In the genomic region with DNA sequence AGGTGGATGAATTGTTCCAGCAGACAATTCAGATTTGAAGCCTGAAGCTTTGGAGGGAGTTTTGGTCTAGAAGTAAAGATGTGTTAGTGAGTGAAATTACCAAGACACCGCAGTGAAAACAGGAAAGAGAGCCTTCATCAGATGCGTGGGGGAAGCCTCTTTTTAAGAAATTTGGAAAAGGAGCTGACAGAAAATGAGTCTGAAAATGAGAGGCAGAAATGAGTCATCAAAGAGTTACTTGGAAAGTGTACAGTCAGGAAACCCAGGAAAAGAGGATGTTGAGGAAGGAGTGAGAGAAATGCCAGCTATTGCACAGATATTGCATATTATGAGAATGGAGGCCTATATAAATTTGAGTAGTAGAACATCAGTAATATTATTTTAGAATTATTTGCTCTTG, we compare ENCODE assay signal across 16 cellular contexts.
DNase-seq lines count a peak whose midpoint lies in the region; TF ChIP-seq lines count a peak whose summit lies in the region.
"Had no signal": no experiment of that assay in that cellular context is flagged by ENCODE, and none has a peak within 500 bp of the region (broad histone marks: within the 10 kb centered on the region; RNA-seq: fewer than 3 reads in every experiment).

No MANE protein-coding gene starts in this region.

- H4K20me1 ChIP-seq in smooth muscle cell (ENCODE audit: low read depth), result no peaks in the 10 kb centered on the region

- no peak overlapping the region for H3K27ac ChIP-seq in smooth muscle cell (ENCODE audit: low read depth)
- H3K27ac ChIP-seq: PC-9 had no signal

- peaks cover 1% of the 10 kb centered on the region for H3K27me3 ChIP-seq in adipocyte (replicated peaks; ENCODE audit: control insufficient read depth, insufficient read depth, low read length)
- peaks cover 13% of the 10 kb centered on the region for H3K27me3 ChIP-seq in smooth muscle cell (ENCODE audit: low read depth)

- no peak overlapping the region for H2AFZ ChIP-seq in smooth muscle cell (ENCODE audit: low read depth)
- H2AFZ ChIP-seq: PC-9 had no signal

- no peak overlapping the region for H3K4me2 ChIP-seq in smooth muscle cell
- H3K4me2 ChIP-seq: PC-9 had no signal

- H3K36me3 ChIP-seq in adipocyte (ENCODE audit: control insufficient read depth, insufficient read depth, low read length, severe bottlenecking) (no peaks in the 10 kb centered on the region), smooth muscle cell (ENCODE audit: low read depth) (no peaks in the 10 kb centered on the region)
- H3K36me3 ChIP-seq: HAP-1 had no signal

- TF ChIP-seq CTCF in fibroblast of mammary gland (conservative IDR thresholded peaks at IDR 0.05; ENCODE audit: control insufficient read depth, insufficient read depth, low read depth, low read length), result no peak
- TF ChIP-seq CTCF in smooth muscle cell (IDR thresholded peaks at IDR 0.05; ENCODE audit: borderline replicate concordance, insufficient read depth, poor library complexity, severe bottlenecking), result no peak

- H3K9ac ChIP-seq in adipocyte (ENCODE audit: low read length), result no peak overlapping the region
- H3K9ac ChIP-seq in smooth muscle cell (ENCODE audit: low read depth), result no peak overlapping the region

- H3F3A ChIP-seq in smooth muscle cell (ENCODE audit: low read depth), result no peaks in the 10 kb centered on the region

- H3K9me3 ChIP-seq in adipocyte (ENCODE audit: control insufficient read depth, low read length) (no peaks in the 10 kb centered on the region), smooth muscle cell (replicated peaks; ENCODE audit: low read depth) (no peaks in the 10 kb centered on the region)
- H3K9me3 ChIP-seq: HAP-1 had no signal

- H3K4me1 ChIP-seq in adipocyte (ENCODE audit: control insufficient read depth, insufficient read depth, low read length) (peaks cover 3% of the 10 kb centered on the region), smooth muscle cell (ENCODE audit: low read depth) (no peaks in the 10 kb centered on the region)
- H3K4me1 ChIP-seq: HAP-1 had no signal

- DNase-seq in HS-5 (ENCODE audit: low read depth) (peak; percentile 28), adipocyte (ENCODE audit: low read depth) (peak; percentile 2), fibroblast of mammary gland (ENCODE audit: low read depth) (peak; percentile 36), smooth muscle cell (lab: John Stamatoyannopoulos, UW; ENCODE audit: unreplicated experiment) (no peak), activated gamma-delta T cell (lab: John Stamatoyannopoulos, UW) (no peak), NCI-H2227 (lab: John Stamatoyannopoulos, UW; ENCODE audit: unreplicated experiment) (no peak), activated T-cell treated with anti-CD3 and anti-CD28 coated beads for 4 hours (no peak)
- DNase-seq: COR-L47, GDM1, MV-4-11, NCI-H187 treated with DMSO at 0.1 percent for 48 hours, NCI-H226, NCI-H524, NCI-H82, PC-9 had no signal

- no peak overlapping the region for H3K4me3 ChIP-seq in adipocyte (ENCODE audit: low read length)
- no peak overlapping the region for H3K4me3 ChIP-seq in fibroblast of mammary gland (ENCODE audit: control insufficient read depth, low read depth, low read length)
- no peak overlapping the region for H3K4me3 ChIP-seq in smooth muscle cell
- H3K4me3 ChIP-seq: HAP-1, PC-9 had no signal

- H3K79me2 ChIP-seq in smooth muscle cell (ENCODE audit: low read depth), result no peaks in the 10 kb centered on the region

- WGBS in smooth muscle cell (ENCODE audit: low lambda C conversion rate), result 72% methylated on average over 2 of the region's 2 CpGs

Comparison
In these comparisons a context has a peak if more than half of its experiments do, and no peak if none do; other contexts are left out.
1. DNase-seq: peak in HS-5 (single experiment), adipocyte (single experiment) and fibroblast of mammary gland (single experiment); none in smooth muscle cell (single experiment), activated gamma-delta T cell (single experiment), NCI-H2227 (single experiment) and activated T-cell treated with anti-CD3 and anti-CD28 coated beads for 4 hours (single experiment).